In the genomic region with DNA sequence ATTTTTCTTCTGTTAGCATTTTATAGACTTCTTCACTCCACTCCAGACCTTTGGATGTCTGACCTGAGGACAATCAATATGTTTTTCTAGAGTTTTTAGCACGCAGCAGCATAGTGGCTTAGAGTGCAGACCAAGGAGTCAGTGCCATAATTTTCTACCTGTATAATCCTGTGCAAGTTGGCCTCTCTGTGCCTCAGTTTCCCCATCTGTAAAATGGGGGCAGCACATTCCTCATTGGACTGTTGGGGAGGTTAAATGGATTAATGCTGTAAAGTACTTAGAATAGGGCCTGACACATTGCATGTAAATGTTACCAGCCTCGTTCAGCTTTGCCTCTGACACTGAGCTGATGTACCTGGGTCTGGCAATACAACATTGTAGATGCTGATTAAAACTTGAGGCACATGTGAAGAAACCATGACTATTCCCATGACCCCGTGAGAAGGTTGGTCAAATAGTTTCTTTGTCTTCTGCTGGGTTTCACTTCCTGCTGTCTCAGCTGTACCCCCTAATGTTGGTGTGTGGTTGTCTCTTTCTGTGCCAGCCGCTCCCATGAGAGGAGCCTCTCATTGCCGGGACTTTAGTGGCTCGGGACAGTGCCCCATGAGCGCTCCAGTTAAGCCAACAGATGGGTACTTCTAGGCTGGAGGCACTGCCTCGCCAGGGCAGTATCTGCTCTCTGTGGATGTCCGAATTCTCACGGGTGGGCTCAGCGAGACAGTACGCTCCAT, we compare ENCODE assay signal across 12 cellular contexts.
A peak's percentile ranks its signal among the peaks of the same experiment; 100 is the strongest.
DNase-seq lines count a peak whose midpoint lies in the region; ATAC-seq and TF ChIP-seq lines count a peak whose summit lies in the region.
"Had no signal": no experiment of that assay in that cellular context is flagged by ENCODE, and none has a peak within 500 bp of the region (broad histone marks: within the 10 kb centered on the region; RNA-seq: fewer than 3 reads in every experiment).

No MANE protein-coding gene starts in this region.

- no peak overlapping the region for H2AFZ ChIP-seq in neural progenitor cell (replicated peaks)

- no peak overlapping the region for H3K27ac ChIP-seq in neural progenitor cell

- no peak overlapping the region for H3K4me3 Mint-ChIP-seq in neural progenitor cell
- no peak overlapping the region for H3K4me3 Mint-ChIP-seq in nephron progenitor cell

- no peaks in the 10 kb centered on the region for H3K27me3 ChIP-seq in neural progenitor cell

- H3K4me1 Mint-ChIP-seq in neural progenitor cell: peaks cover 5% of the 10 kb centered on the region
- peaks cover 31% of the 10 kb centered on the region for H3K4me1 Mint-ChIP-seq in nephron progenitor cell

- ATAC-seq in GM18517 (IDR thresholded peaks at IDR 0.05; ENCODE audit: unreplicated experiment) (peak; percentile 91), GM21381 (IDR thresholded peaks at IDR 0.05; ENCODE audit: unreplicated experiment) (peak; percentile 59), HG03460 (IDR thresholded peaks at IDR 0.05; ENCODE audit: unreplicated experiment) (peak; percentile 66)

- TF ChIP-seq CTCF in neural progenitor cell (IDR thresholded peaks at IDR 0.05) (no peak), nephron progenitor cell (IDR thresholded peaks at IDR 0.05) (no peak)

- no peak overlapping the region for H3K9ac ChIP-seq in neural progenitor cell

- no peak overlapping the region for H3K4me3 ChIP-seq in neural progenitor cell

- H3K4me2 ChIP-seq in neural progenitor cell: no peak overlapping the region

- H4K20me1 ChIP-seq in neural progenitor cell (ENCODE audit: low read depth): no peaks in the 10 kb centered on the region

- no peaks in the 10 kb centered on the region for H3F3A ChIP-seq in neural progenitor cell (ENCODE audit: low read depth)

- H3K27ac Mint-ChIP-seq in neural progenitor cell: no peak overlapping the region
- no peak overlapping the region for H3K27ac Mint-ChIP-seq in nephron progenitor cell
- H3K27ac Mint-ChIP-seq: progenitor cell of endocrine pancreas had no signal

- H3K36me3 ChIP-seq in neural progenitor cell: no peaks in the 10 kb centered on the region

- H3K79me2 ChIP-seq in neural progenitor cell (ENCODE audit: low read depth): no peaks in the 10 kb centered on the region

- DNase-seq in medulla oblongata (ENCODE audit: extremely low spot score): peak; percentile 62
- no peak for DNase-seq in SKM-1 (lab: John Stamatoyannopoulos, UW; ENCODE audit: unreplicated experiment)
- DNase-seq in neural progenitor cell (ENCODE audit: low spot score): no peak
- DNase-seq in nephron progenitor cell: no peak
- no peak for DNase-seq in NCI-H1694 (lab: John Stamatoyannopoulos, UW)
- DNase-seq: DMS53, NCI-H345, T-helper 2 cell had no signal

- no peaks in the 10 kb centered on the region for H3K36me3 Mint-ChIP-seq in neural progenitor cell
- H3K36me3 Mint-ChIP-seq in nephron progenitor cell (ENCODE audit: low read depth): no peaks in the 10 kb centered on the region

- H3K9me3 ChIP-seq in neural progenitor cell (ENCODE audit: low read depth): no peaks in the 10 kb centered on the region

- no peaks in the 10 kb centered on the region for H3K4me1 ChIP-seq in neural progenitor cell

- H3K27me3 Mint-ChIP-seq in neural progenitor cell (ENCODE audit: insufficient read depth, low read depth) (peaks cover 3% of the 10 kb centered on the region), nephron progenitor cell (ENCODE audit: low read depth, poor library complexity) (peaks cover 6% of the 10 kb centered on the region)

- H3K9me3 Mint-ChIP-seq in neural progenitor cell (no peaks in the 10 kb centered on the region), nephron progenitor cell (no peaks in the 10 kb centered on the region)
